ENCODE assay signal across 13 cellular contexts in genomic region chr6:41655706-41656668, GRCh38. TPM values are rescaled to one million over a fixed set of nuclear protein-coding genes. Genes with fewer than 3 reads are reported as not detected.
DNase-seq lines count a peak whose midpoint lies in the region; ATAC-seq and TF ChIP-seq lines count a peak whose summit lies in the region.
"Had no signal": no experiment of that assay in that cellular context is flagged by ENCODE, and none has a peak within 500 bp of the region (broad histone marks: within the 10 kb centered on the region; RNA-seq: fewer than 3 reads in every experiment).

No MANE protein-coding gene starts in this region.

- CTCF ChIA-PET in activated CD4-positive, alpha-beta T cell treated with anti-CD3 and anti-CD28 coated beads for 36 hours (lab: Charles Lee), result interaction anchor here (1.8 kb wide), 1 partner anchor 54 kb away, joined by 4 read pairs; no protein-coding TSS in a partner anchor

- H3K36me3 ChIP-seq in WERI-Rb-1 (peaks cover 28% of the 10 kb centered on the region), sigmoid colon (no peaks in the 10 kb centered on the region)

- H3K27ac ChIP-seq in WERI-Rb-1, result peak overlapping the region; percentile 35; the same call in 1 of the 2 replicates
- no peak overlapping the region for H3K27ac ChIP-seq in right cardiac atrium (ENCODE audit: low read length)
- H3K27ac ChIP-seq in sigmoid colon, result no peak overlapping the region
- H3K27ac ChIP-seq: 22Rv1 had no signal

- no peaks in the 10 kb centered on the region for H3K36me3 Mint-ChIP-seq in activated T-cell treated with anti-CD3 and anti-CD28 coated beads, Interleukin-2, amount 50 U/mL, for 4 hours (ENCODE audit: insufficient read depth)
- H3K36me3 Mint-ChIP-seq in activated CD4-positive, alpha-beta T cell treated with anti-CD3 and anti-CD28 coated beads for 36 hours (ENCODE audit: low read depth), result no peaks in the 10 kb centered on the region

- no peak overlapping the region for H3K27ac Mint-ChIP-seq in activated CD4-positive, alpha-beta T cell treated with anti-CD3 and anti-CD28 coated beads for 36 hours
- H3K27ac Mint-ChIP-seq: dendritic cell treated with granulocyte-macrophage colony-stimulating factor and Interleukin-4, amounts not matched to agents 40 ng/mL and 50 ng/mL, for 4 days had no signal

- H3K27me3 ChIP-seq in WERI-Rb-1 (ENCODE audit: insufficient read depth, low read depth, severe bottlenecking) (no peaks in the 10 kb centered on the region), right cardiac atrium (ENCODE audit: control insufficient read depth, insufficient read depth) (no peaks in the 10 kb centered on the region), sigmoid colon (peaks cover 0 to 4% (median 0%) of the 10 kb centered on the region in 3 donors)

- DNase-seq in DMS153 treated with DMSO at 0.1 percent for 48 hours (lab: John Stamatoyannopoulos, UW; ENCODE audit: unreplicated experiment) (peak; percentile 15), DMS153 (lab: John Stamatoyannopoulos, UW) (no peak), WERI-Rb-1 (no peak), right cardiac atrium (peak in 1 of 3 donors; percentile 60), sigmoid colon (peak; percentile 54), NCI-H2196 (lab: John Stamatoyannopoulos, UW; ENCODE audit: unreplicated experiment) (no peak)
- no peak for DNase-seq in activated T-cell treated with anti-CD3 and anti-CD28 coated beads, Interleukin-2, amount 50 U/mL, for 4 hours
- DNase-seq in activated CD4-positive, alpha-beta T cell treated with anti-CD3 and anti-CD28 coated beads for 36 hours, result no peak
- DNase-seq: DMS79, head of caudate nucleus, NCI-H2107 had no signal

- peaks cover 3% of the 10 kb centered on the region for H3K4me1 ChIP-seq in right cardiac atrium (ENCODE audit: control insufficient read depth, insufficient read depth, low read length)
- no peaks in the 10 kb centered on the region for H3K4me1 ChIP-seq in sigmoid colon

- H3K27me3 Mint-ChIP-seq in activated T-cell treated with anti-CD3 and anti-CD28 coated beads, Interleukin-2, amount 50 U/mL, for 4 hours (ENCODE audit: low read depth), result peaks cover 23% of the 10 kb centered on the region
- peaks cover 17% of the 10 kb centered on the region for H3K27me3 Mint-ChIP-seq in activated CD4-positive, alpha-beta T cell treated with anti-CD3 and anti-CD28 coated beads for 36 hours

- no peak overlapping the region for H3K4me3 ChIP-seq in WERI-Rb-1 (ENCODE audit: low read depth, low read length)
- H3K4me3 ChIP-seq in right cardiac atrium (ENCODE audit: low read length), result no peak overlapping the region
- no peak overlapping the region for H3K4me3 ChIP-seq in sigmoid colon

- TF ChIP-seq POLR2A in sigmoid colon (IDR thresholded peaks at IDR 0.05), result no peak

- POLR2A ChIA-PET in activated CD4-positive, alpha-beta T cell treated with anti-CD3 and anti-CD28 coated beads for 36 hours (lab: Charles Lee), result no interaction called here

- no peaks in the 10 kb centered on the region for H3K9me3 ChIP-seq in WERI-Rb-1 (ENCODE audit: severe bottlenecking)
- no peaks in the 10 kb centered on the region for H3K9me3 ChIP-seq in right cardiac atrium (ENCODE audit: control insufficient read depth, low read length)
- no peaks in the 10 kb centered on the region for H3K9me3 ChIP-seq in sigmoid colon

- no peak for TF ChIP-seq EP300 in sigmoid colon (IDR thresholded peaks at IDR 0.05)

- H3K4me3 Mint-ChIP-seq in activated T-cell treated with anti-CD3 and anti-CD28 coated beads, Interleukin-2, amount 50 U/mL, for 4 hours, result no peak overlapping the region
- no peak overlapping the region for H3K4me3 Mint-ChIP-seq in activated CD4-positive, alpha-beta T cell treated with anti-CD3 and anti-CD28 coated beads for 36 hours
- H3K4me3 Mint-ChIP-seq: dendritic cell treated with granulocyte-macrophage colony-stimulating factor and Interleukin-4, amounts not matched to agents 40 ng/mL and 50 ng/mL, for 4 days had no signal

- TF ChIP-seq CTCF in WERI-Rb-1 (IDR thresholded peaks at IDR 0.05; ENCODE audit: low read depth, low read length) (no peak), sigmoid colon (IDR thresholded peaks at IDR 0.05) (no peak)

- H3K9me3 Mint-ChIP-seq in activated T-cell treated with anti-CD3 and anti-CD28 coated beads, Interleukin-2, amount 50 U/mL, for 4 hours, result no peaks in the 10 kb centered on the region
- H3K9me3 Mint-ChIP-seq in activated CD4-positive, alpha-beta T cell treated with anti-CD3 and anti-CD28 coated beads for 36 hours (ENCODE audit: low read depth), result no peaks in the 10 kb centered on the region
- H3K9me3 Mint-ChIP-seq: dendritic cell treated with granulocyte-macrophage colony-stimulating factor and Interleukin-4, amounts not matched to agents 40 ng/mL and 50 ng/mL, for 4 days had no signal

- no peaks in the 10 kb centered on the region for H3K4me1 Mint-ChIP-seq in activated T-cell treated with anti-CD3 and anti-CD28 coated beads, Interleukin-2, amount 50 U/mL, for 4 hours (ENCODE audit: low read depth)
- no peaks in the 10 kb centered on the region for H3K4me1 Mint-ChIP-seq in activated CD4-positive, alpha-beta T cell treated with anti-CD3 and anti-CD28 coated beads for 36 hours

- peak; percentile 54 to 87 for ATAC-seq in right cardiac atrium
- ATAC-seq in activated T-cell treated with anti-CD3 and anti-CD28 coated beads, Interleukin-2, amount 50 U/mL, for 4 hours, result no peak
- no peak for ATAC-seq in activated CD4-positive, alpha-beta T cell treated with anti-CD3 and anti-CD28 coated beads for 36 hours

- WGBS in right cardiac atrium, result 47% methylated on average over 22 of the region's 22 CpGs
- WGBS in sigmoid colon, 2 donors, result 52 to 61% methylated on average over 22 of the region's 22 CpGs

- intact Hi-C loops in right cardiac atrium (cut with DNase I), result no loop called here
- intact Hi-C loops in sigmoid colon (cut with DNase I), result no loop called here
- intact Hi-C loops in activated CD4-positive, alpha-beta T cell treated with anti-CD3 and anti-CD28 coated beads for 36 hours (cut with DNase I, micrococcal nuclease), result no loop called here

RNA-seq across cellular contexts. Expression of gene MDFI, which starts 17.7 kb away (rescaled TPM):
- total RNA-seq in right cardiac atrium, result 10 to 100 TPM in 2 of 4 donors, 1 to 10 TPM in 2; 8.0 to 11.9 (median 10.0) TPM
- 4.9 TPM for polyA plus RNA-seq in right cardiac atrium
- 1 to 10 TPM; 2.9 to 8.6 (median 5.1) TPM for total RNA-seq in sigmoid colon
- polyA plus RNA-seq in sigmoid colon, result 1 to 10 TPM in 2 of 3 donors, under 1 TPM in 1; 0.69 to 7.7 (median 4.2) TPM
- total RNA-seq in activated T-cell treated with anti-CD3 and anti-CD28 coated beads, Interleukin-2, amount 50 U/mL, for 4 hours, result under 1 TPM in 1 of 3 donors, not detected in 2; 0.49 TPM
- total RNA-seq in activated CD4-positive, alpha-beta T cell treated with anti-CD3 and anti-CD28 coated beads for 36 hours, result not detected

Comparison
In these comparisons a context has a peak if more than half of its experiments do, and no peak if none do; other contexts are left out.
1. DNase-seq: peak in DMS153 treated with DMSO at 0.1 percent for 48 hours (single experiment) and sigmoid colon (single experiment); none in DMS153 (single experiment), WERI-Rb-1 (single experiment), activated T-cell treated with anti-CD3 and anti-CD28 coated beads, Interleukin-2, amount 50 U/mL, for 4 hours (single experiment), activated CD4-positive, alpha-beta T cell treated with anti-CD3 and anti-CD28 coated beads for 36 hours (single experiment) and NCI-H2196 (single experiment).
2. ATAC-seq: peak in right cardiac atrium (2 of 2); none in activated T-cell treated with anti-CD3 and anti-CD28 coated beads, Interleukin-2, amount 50 U/mL, for 4 hours (0 of 2) and activated CD4-positive, alpha-beta T cell treated with anti-CD3 and anti-CD28 coated beads for 36 hours (single experiment).